In genomic region chr3:69142090-69142489, GRCh38 we compare ENCODE assay signal across 26 cellular contexts. TPM values are rescaled to one million over a fixed set of nuclear protein-coding genes. Genes with fewer than 3 reads are reported as not detected.
DNase-seq lines count a peak whose midpoint lies in the region; ATAC-seq, FAIRE-seq and TF ChIP-seq lines count a peak whose summit lies in the region.
"Had no signal": no experiment of that assay in that cellular context is flagged by ENCODE, and none has a peak within 500 bp of the region (broad histone marks: within the 10 kb centered on the region; RNA-seq: fewer than 3 reads in every experiment).

No MANE protein-coding gene starts in this region.

- H3K4me3 ChIP-seq in fibroblast of lung (replicated peaks in 1 of 4; ENCODE audit: control extremely low read depth in 1 of 4, insufficient read depth in 1 of 4, low read depth in 3 of 4, low read length in 4 of 4) (no peak overlapping the region), parathyroid adenoma (ENCODE audit: low read depth, low read length) (no peak overlapping the region), gastroesophageal sphincter (no peak overlapping the region), HepG2 (replicated peaks in 1 of 3; ENCODE audit: insufficient read depth in 1 of 3, low read depth in 2 of 3, low read length in 3 of 3) (no peak overlapping the region)
- H3K4me3 ChIP-seq: breast epithelium, right atrium auricular region had no signal

- H4K20me1 ChIP-seq in fibroblast of lung (ENCODE audit: control insufficient read depth, extremely low read depth, insufficient read depth, low read length), result no peaks in the 10 kb centered on the region
- H4K20me1 ChIP-seq in HepG2 (ENCODE audit: insufficient read depth, low read length), result no peaks in the 10 kb centered on the region

- H3K4me2 ChIP-seq in fibroblast of lung (ENCODE audit: extremely low read depth, insufficient read depth, low read length) (no peak overlapping the region), parathyroid adenoma (ENCODE audit: low read length) (no peak overlapping the region), HepG2 (ENCODE audit: low read depth, low read length) (no peak overlapping the region)

- H3K27ac Mint-ChIP-seq in natural killer cell treated with Interleukin-12 subunit alpha and Interleukin-12 subunit beta and Interleukin-15 and Interleukin-18, amount 100 ng/mL, for 72 hours, result no peak overlapping the region
- H3K27ac Mint-ChIP-seq: activated CD4-positive, alpha-beta memory T cell treated with anti-CD3 and anti-CD28 coated beads, Interleukin-2, amount 10 ng/mL, durations not matched to agents 7 days and 5 days; dendritic cell treated with granulocyte-macrophage colony-stimulating factor and Interleukin-4, amounts not matched to agents 40 ng/mL and 50 ng/mL, for 4 days; type B pancreatic cell had no signal

- no peak for TF ChIP-seq RAD21 in HepG2 (CRISPR knock-in tag; IDR thresholded peaks at IDR 0.05)

- CTCF ChIA-PET in HepG2 (lab: Yijun Ruan, JAX; ENCODE audit: low intra/inter-chr PET ratio, low total read pairs), result no interaction called here

- peak; percentile 19 for DNase-seq in EH (ENCODE audit: low read depth)
- peak; percentile 4 for DNase-seq in RPMI7951 (ENCODE audit: low read depth)
- DNase-seq in fibroblast of lung (ENCODE audit: low read depth in 2 of 2), result peak; percentile 31 to 79
- DNase-seq in HepG2 (ENCODE audit: low spot score), result no peak
- no peak for DNase-seq in activated naive CD4-positive, alpha-beta T cell treated with anti-CD3 and anti-CD28 coated beads, Interleukin-2, amount 50 U/mL, for 16 hours
- no peak for DNase-seq in natural killer cell treated with Interleukin-12 subunit alpha and Interleukin-12 subunit beta and Interleukin-15 and Interleukin-18, amount 100 ng/mL, for 72 hours (ENCODE audit: low spot score)
- DNase-seq: activated CD4-positive, alpha-beta memory T cell treated with anti-CD3 and anti-CD28 coated beads, Interleukin-2, amount 10 ng/mL, durations not matched to agents 7 days and 5 days; activated gamma-delta T cell; DMS79 treated with DMSO at 0.1 percent for 48 hours; mammary epithelial cell; NCI-H1417 treated with DMSO at 0.1 percent for 48 hours; NCI-H2227 treated with DMSO at 0.1 percent for 48 hours; NCI-H748 treated with DMSO at 0.1 percent for 48 hours; Right ventricle myocardium superior had no signal

- H3K79me2 ChIP-seq in fibroblast of lung (ENCODE audit: control insufficient read depth, insufficient read depth, low read length) (no peaks in the 10 kb centered on the region), parathyroid adenoma (no peaks in the 10 kb centered on the region), HepG2 (ENCODE audit: insufficient read depth, low read length) (no peaks in the 10 kb centered on the region)

- H3K9ac ChIP-seq in fibroblast of lung (ENCODE audit: insufficient read depth, low read length) (no peak overlapping the region), parathyroid adenoma (no peak overlapping the region), HepG2 (ENCODE audit: insufficient read depth, low read depth, low read length) (no peak overlapping the region)

- H3K4me1 Mint-ChIP-seq in natural killer cell treated with Interleukin-12 subunit alpha and Interleukin-12 subunit beta and Interleukin-15 and Interleukin-18, amount 100 ng/mL, for 72 hours (ENCODE audit: low read depth in 2 of 2), result no peaks in the 10 kb centered on the region
- H3K4me1 Mint-ChIP-seq: activated CD4-positive, alpha-beta memory T cell treated with anti-CD3 and anti-CD28 coated beads, Interleukin-2, amount 10 ng/mL, durations not matched to agents 7 days and 5 days had no signal

- intact Hi-C loops in HepG2 (cut with micrococcal nuclease; ENCODE audit: unreplicated experiment), result no loop called here

- H3K27ac ChIP-seq in fibroblast of lung (ENCODE audit: insufficient read depth, low read length) (no peak overlapping the region), parathyroid adenoma (peak overlapping the region; percentile 68), gastroesophageal sphincter (peak overlapping the region in 1 of 4 donors; percentile 34), HepG2 (ENCODE audit: extremely low read length, insufficient read depth, low read length) (no peak overlapping the region)
- H3K27ac ChIP-seq: breast epithelium, right atrium auricular region had no signal

- POLR2A ChIA-PET in HepG2 (lab: Yijun Ruan, JAX), result no interaction called here

- in situ Hi-C loops in HepG2 (cut with HindIII; ENCODE audit: extremely low pct_ligation_motif_present, low pct_unique_long_range_greater_than_20kb), result no loop called here

- peaks cover 11 to 28% of the 10 kb centered on the region in 2 donors for H3K27me3 Mint-ChIP-seq in natural killer cell treated with Interleukin-12 subunit alpha and Interleukin-12 subunit beta and Interleukin-15 and Interleukin-18, amount 100 ng/mL, for 72 hours
- H3K27me3 Mint-ChIP-seq: dendritic cell treated with granulocyte-macrophage colony-stimulating factor and Interleukin-4, amounts not matched to agents 40 ng/mL and 50 ng/mL, for 4 days; type B pancreatic cell had no signal

- no peak for FAIRE-seq in HepG2 (lab: Jason Lieb, UNC)
- FAIRE-seq: frontal cortex, GM12892 had no signal

- no TSS peak for BruUV-seq in HepG2 (replicated peaks; lab: Mats Ljungman, UMichigan)

- TF ChIP-seq POLR2A in gastroesophageal sphincter (IDR thresholded peaks at IDR 0.05), result no peak
- TF ChIP-seq POLR2A in HepG2 (IDR thresholded peaks at IDR 0.05; ENCODE audit: insufficient read depth in 1 of 2, low read depth in 2 of 2, low read length in 2 of 2), result no peak

- WGBS in gastroesophageal sphincter (ENCODE audit: low coverage in 1 of 2), 2 donors, result 16 to 23% methylated on average over 3 of the region's 3 CpGs
- WGBS in HepG2 (ENCODE audit: low lambda C conversion rate), result 4% methylated on average over 3 of the region's 3 CpGs

- H3K9me3 Mint-ChIP-seq in natural killer cell treated with Interleukin-12 subunit alpha and Interleukin-12 subunit beta and Interleukin-15 and Interleukin-18, amount 100 ng/mL, for 72 hours, result no peaks in the 10 kb centered on the region
- H3K9me3 Mint-ChIP-seq: activated CD4-positive, alpha-beta memory T cell treated with anti-CD3 and anti-CD28 coated beads, Interleukin-2, amount 10 ng/mL, durations not matched to agents 7 days and 5 days; dendritic cell treated with granulocyte-macrophage colony-stimulating factor and Interleukin-4, amounts not matched to agents 40 ng/mL and 50 ng/mL, for 4 days; type B pancreatic cell had no signal

- H2AFZ ChIP-seq in fibroblast of lung (ENCODE audit: low read length), result no peak overlapping the region
- peak overlapping the region; percentile 23 for H2AFZ ChIP-seq in parathyroid adenoma
- H2AFZ ChIP-seq in HepG2 (ENCODE audit: low read length), result no peak overlapping the region

- H3K4me1 ChIP-seq in fibroblast of lung (ENCODE audit: control insufficient read depth, extremely low read depth, insufficient read depth, low read length), result no peaks in the 10 kb centered on the region
- H3K4me1 ChIP-seq in parathyroid adenoma, result peaks cover 25% of the 10 kb centered on the region
- H3K4me1 ChIP-seq in gastroesophageal sphincter, result peaks cover 0 to 11% (median 0%) of the 10 kb centered on the region in 3 donors
- H3K4me1 ChIP-seq in HepG2 (ENCODE audit: insufficient read depth, low read length), result no peaks in the 10 kb centered on the region
- H3K4me1 ChIP-seq: breast epithelium had no signal

- ATAC-seq in gastroesophageal sphincter, result no peak
- no peak for ATAC-seq in HepG2
- no peak for ATAC-seq in natural killer cell treated with Interleukin-12 subunit alpha and Interleukin-12 subunit beta and Interleukin-15 and Interleukin-18, amount 100 ng/mL, for 72 hours
- ATAC-seq: activated CD4-positive, CD25-positive, alpha-beta regulatory T cell treated with anti-CD3 and anti-CD28 coated beads, Interleukin-2, amount 50 U/mL, for 24 hours had no signal

- no peak overlapping the region for H3K4me3 Mint-ChIP-seq in natural killer cell treated with Interleukin-12 subunit alpha and Interleukin-12 subunit beta and Interleukin-15 and Interleukin-18, amount 100 ng/mL, for 72 hours
- H3K4me3 Mint-ChIP-seq: activated CD4-positive, alpha-beta memory T cell treated with anti-CD3 and anti-CD28 coated beads, Interleukin-2, amount 10 ng/mL, durations not matched to agents 7 days and 5 days; dendritic cell treated with granulocyte-macrophage colony-stimulating factor and Interleukin-4, amounts not matched to agents 40 ng/mL and 50 ng/mL, for 4 days; type B pancreatic cell had no signal

- TF ChIP-seq EP300 in gastroesophageal sphincter (IDR thresholded peaks at IDR 0.05), result no peak
- TF ChIP-seq EP300 in HepG2 (IDR thresholded peaks at IDR 0.05; ENCODE audit: low read depth in 2 of 2, low read length in 2 of 2), result no peak
- no peak for TF ChIP-seq EP300 in HepG2 (CRISPR knock-in tag; IDR thresholded peaks at IDR 0.05; ENCODE audit: borderline replicate concordance)

- no peaks in the 10 kb centered on the region for H3K36me3 Mint-ChIP-seq in natural killer cell treated with Interleukin-12 subunit alpha and Interleukin-12 subunit beta and Interleukin-15 and Interleukin-18, amount 100 ng/mL, for 72 hours
- H3K36me3 Mint-ChIP-seq: type B pancreatic cell had no signal

- TF ChIP-seq CTCF in fibroblast of lung (conservative IDR thresholded peaks at IDR 0.05 in 1 of 2, IDR thresholded peaks at IDR 0.05 in 1 of 2; ENCODE audit: low read depth in 1 of 2, low read length in 2 of 2), result no peak
- no peak for TF ChIP-seq CTCF in parathyroid adenoma (IDR thresholded peaks at IDR 0.05)
- TF ChIP-seq CTCF in gastroesophageal sphincter (IDR thresholded peaks at IDR 0.05), result no peak
- no peak for TF ChIP-seq CTCF in HepG2 (CRISPR knock-in tag; IDR thresholded peaks at IDR 0.05)

- H3K27me3 ChIP-seq in fibroblast of lung (ENCODE audit: control insufficient read depth, insufficient read depth, low read length), result no peaks in the 10 kb centered on the region
- H3K27me3 ChIP-seq in parathyroid adenoma (ENCODE audit: control insufficient read depth, insufficient read depth, low read length), result no peaks in the 10 kb centered on the region
- H3K27me3 ChIP-seq in gastroesophageal sphincter, result no peaks in the 10 kb centered on the region
- H3K27me3 ChIP-seq in HepG2 (ENCODE audit: control insufficient read depth in 1 of 2, insufficient read depth in 2 of 2, low read length in 2 of 2), result no peaks in the 10 kb centered on the region
- H3K27me3 ChIP-seq: breast epithelium, right atrium auricular region had no signal

- H3K36me3 ChIP-seq in fibroblast of lung (ENCODE audit: control insufficient read depth, insufficient read depth, low read length), result no peaks in the 10 kb centered on the region
- H3K36me3 ChIP-seq in parathyroid adenoma (ENCODE audit: control insufficient read depth, insufficient read depth, low read length), result no peaks in the 10 kb centered on the region
- H3K36me3 ChIP-seq in gastroesophageal sphincter, result no peaks in the 10 kb centered on the region
- H3K36me3 ChIP-seq in HepG2 (replicated peaks in 1 of 2; ENCODE audit: control insufficient read depth in 1 of 2, insufficient read depth in 2 of 2, low read length in 2 of 2), result no peaks in the 10 kb centered on the region
- H3K36me3 ChIP-seq: breast epithelium, right atrium auricular region had no signal

- H3K9me3 ChIP-seq in fibroblast of lung (ENCODE audit: control insufficient read depth, insufficient read depth, low read depth, low read length) (no peaks in the 10 kb centered on the region), parathyroid adenoma (ENCODE audit: control insufficient read depth, low read length) (no peaks in the 10 kb centered on the region), gastroesophageal sphincter (no peaks in the 10 kb centered on the region), HepG2 (ENCODE audit: low read length) (no peaks in the 10 kb centered on the region)
- H3K9me3 ChIP-seq: breast epithelium, right atrium auricular region had no signal

RNA-seq across cellular contexts. Expression of gene LMOD3, which starts 19.7 kb away (rescaled TPM):
- total RNA-seq in RPMI7951 (2014; rRNA removed; shearing (Covaris generic)), result not detected in 2 replicates
- total RNA-seq in fibroblast of lung, result 0.51 and 4.0 TPM in 2 replicates
- polyA plus RNA-seq in fibroblast of lung, result 0.20 TPM in 2 replicates
- polyA plus RNA-seq in fibroblast of lung (2012), result 0.30 and 0.42 TPM in 2 replicates
- not detected in 2 replicates for polyA minus RNA-seq in fibroblast of lung (ENCODE audit: low replicate concordance)
- total RNA-seq in gastroesophageal sphincter, result 1 to 10 TPM in 3 of 4 donors, under 1 TPM in 1; 0.99 to 4.0 (median 2.6) TPM
- total RNA-seq in HepG2 (2016; rRNA removed; fragmentation: Illumina TruSeq; extraction: Trizol), result not detected in 2 replicates
- not detected in 2 replicates for total RNA-seq in HepG2 (2016; cell fraction: cytosol; rRNA removed; fragmentation: Illumina TruSeq; extraction: Trizol; ENCODE audit: low read depth)
- total RNA-seq in HepG2 (2016; cell fraction: insoluble cytoplasmic fraction; rRNA removed; fragmentation: Illumina TruSeq; extraction: Trizol), result not detected in 2 replicates
- not detected in 2 replicates for total RNA-seq in HepG2 (2016; cell fraction: membrane; rRNA removed; fragmentation: Illumina TruSeq; extraction: Trizol)
- total RNA-seq in HepG2 (2016; cell fraction: nucleus; rRNA removed; fragmentation: Illumina TruSeq; extraction: Trizol), result not detected in 2 replicates
- not detected in 2 replicates for polyA plus RNA-seq in HepG2 (2011; rRNA removed)
- not detected in 2 replicates for polyA plus RNA-seq in HepG2 (2011; cell fraction: cytosol; rRNA removed)
- polyA plus RNA-seq in HepG2 (2011; cell fraction: nucleus; rRNA removed), result not detected in 2 replicates
- polyA plus RNA-seq in HepG2 (2012), result not detected in 2 replicates
- polyA plus RNA-seq in HepG2 (2016; cell fraction: cytosol; fragmentation: Illumina TruSeq; extraction: Trizol; ENCODE audit: low read depth), result not detected in 2 replicates
- polyA plus RNA-seq in HepG2 (2016; cell fraction: insoluble cytoplasmic fraction; fragmentation: Illumina TruSeq; extraction: Trizol; ENCODE audit: low read depth), result not detected in 2 replicates
- polyA plus RNA-seq in HepG2 (2016; cell fraction: membrane; fragmentation: Illumina TruSeq; extraction: Trizol; ENCODE audit: low read depth), result not detected in 2 replicates
- polyA plus RNA-seq in HepG2 (2016; cell fraction: nucleus; fragmentation: Illumina TruSeq; extraction: Trizol; ENCODE audit: insufficient read depth, low read depth), result not detected in 2 replicates
- not detected in 2 replicates for polyA minus RNA-seq in HepG2 (2011; rRNA and poly(A)+ RNA removed; ENCODE audit: low replicate concordance)
- polyA minus RNA-seq in HepG2 (2011; cell fraction: cytosol; rRNA and poly(A)+ RNA removed), result not detected in 2 replicates
- not detected in 2 replicates for polyA minus RNA-seq in HepG2 (2011; cell fraction: nucleus; rRNA and poly(A)+ RNA removed)
- not detected for total RNA-seq in natural killer cell treated with Interleukin-12 subunit alpha and Interleukin-12 subunit beta and Interleukin-15 and Interleukin-18, amount 100 ng/mL, for 72 hours
- total RNA-seq: A673; activated CD4-positive, alpha-beta memory T cell treated with anti-CD3 and anti-CD28 coated beads, Interleukin-2, amount 10 ng/mL, durations not matched to agents 7 days and 5 days; breast epithelium; mammary epithelial cell; osteocyte had no signal
- polyA plus RNA-seq: BJ, mammary epithelial cell had no signal

RNA-seq across cellular contexts. Expression of gene ARL6IP5, which starts 57.4 kb away (rescaled TPM):
- total RNA-seq in RPMI7951 (2014; rRNA removed; shearing (Covaris generic)), result 167 and 175 TPM in 2 replicates
- total RNA-seq in fibroblast of lung, result 132 and 209 TPM in 2 replicates
- polyA plus RNA-seq in fibroblast of lung, result 218 and 253 TPM in 2 replicates
- 165 and 171 TPM in 2 replicates for polyA plus RNA-seq in fibroblast of lung (2012)
- 199 and 251 TPM in 2 replicates for polyA minus RNA-seq in fibroblast of lung (ENCODE audit: low replicate concordance)
- 100 to 1,000 TPM; 153 to 184 (median 170) TPM for total RNA-seq in gastroesophageal sphincter
- total RNA-seq in HepG2 (2016; rRNA removed; fragmentation: Illumina TruSeq; extraction: Trizol), result 19.6 and 29.6 TPM in 2 replicates
- total RNA-seq in HepG2 (2016; cell fraction: cytosol; rRNA removed; fragmentation: Illumina TruSeq; extraction: Trizol; ENCODE audit: low read depth), result 3.6 and 4.9 TPM in 2 replicates
- total RNA-seq in HepG2 (2016; cell fraction: insoluble cytoplasmic fraction; rRNA removed; fragmentation: Illumina TruSeq; extraction: Trizol), result 18.9 and 31.3 TPM in 2 replicates
- 8.4 and 10.4 TPM in 2 replicates for total RNA-seq in HepG2 (2016; cell fraction: membrane; rRNA removed; fragmentation: Illumina TruSeq; extraction: Trizol)
- 29.7 and 31.9 TPM in 2 replicates for total RNA-seq in HepG2 (2016; cell fraction: nucleus; rRNA removed; fragmentation: Illumina TruSeq; extraction: Trizol)
- 18.2 and 23.7 TPM in 2 replicates for polyA plus RNA-seq in HepG2 (2011; rRNA removed)
- polyA plus RNA-seq in HepG2 (2011; cell fraction: cytosol; rRNA removed), result 19.8 and 24.3 TPM in 2 replicates
- polyA plus RNA-seq in HepG2 (2011; cell fraction: nucleus; rRNA removed), result 5.3 and 5.8 TPM in 2 replicates
- 20.4 and 23.4 TPM in 2 replicates for polyA plus RNA-seq in HepG2 (2012)
- polyA plus RNA-seq in HepG2 (2016; cell fraction: cytosol; fragmentation: Illumina TruSeq; extraction: Trizol; ENCODE audit: low read depth), result 4.6 and 4.8 TPM in 2 replicates
- polyA plus RNA-seq in HepG2 (2016; cell fraction: insoluble cytoplasmic fraction; fragmentation: Illumina TruSeq; extraction: Trizol; ENCODE audit: low read depth), result 24.7 and 26.0 TPM in 2 replicates
- 8.4 and 8.6 TPM in 2 replicates for polyA plus RNA-seq in HepG2 (2016; cell fraction: membrane; fragmentation: Illumina TruSeq; extraction: Trizol; ENCODE audit: low read depth)
- polyA plus RNA-seq in HepG2 (2016; cell fraction: nucleus; fragmentation: Illumina TruSeq; extraction: Trizol; ENCODE audit: insufficient read depth, low read depth), result 49.7 and 53.4 TPM in 2 replicates
- 42.0 and 74.8 TPM in 2 replicates for polyA minus RNA-seq in HepG2 (2011; rRNA and poly(A)+ RNA removed; ENCODE audit: low replicate concordance)
- polyA minus RNA-seq in HepG2 (2011; cell fraction: cytosol; rRNA and poly(A)+ RNA removed), result 12.3 and 16.8 TPM in 2 replicates
- polyA minus RNA-seq in HepG2 (2011; cell fraction: nucleus; rRNA and poly(A)+ RNA removed), result 6.6 and 8.3 TPM in 2 replicates
- 100 to 1,000 TPM; 110 to 135 TPM for total RNA-seq in natural killer cell treated with Interleukin-12 subunit alpha and Interleukin-12 subunit beta and Interleukin-15 and Interleukin-18, amount 100 ng/mL, for 72 hours

Comparison
In these comparisons a context has a peak if more than half of its experiments do, and no peak if none do; other contexts are left out.
1. DNase-seq: peak in EH (single experiment), RPMI7951 (single experiment) and fibroblast of lung (2 of 2); none in HepG2 (single experiment), activated naive CD4-positive, alpha-beta T cell treated with anti-CD3 and anti-CD28 coated beads, Interleukin-2, amount 50 U/mL, for 16 hours (single experiment) and natural killer cell treated with Interleukin-12 subunit alpha and Interleukin-12 subunit beta and Interleukin-15 and Interleukin-18, amount 100 ng/mL, for 72 hours (single experiment).